In genomic region chr4:26860922-26861433, GRCh38 we compare ENCODE assay signal across 8 cellular contexts. TPM values are rescaled to one million over a fixed set of nuclear protein-coding genes. Genes with fewer than 3 reads are reported as not detected.
DNase-seq lines count a peak whose midpoint lies in the region; ATAC-seq, FAIRE-seq and TF ChIP-seq lines count a peak whose summit lies in the region.

No MANE protein-coding gene starts in this region.

- no peak overlapping the region for H3K9ac ChIP-seq in H9 (ENCODE audit: extremely low read depth, insufficient read length, low read length)
- H3K9ac ChIP-seq in Loucy (ENCODE audit: low read depth, low read length, poor library complexity, severe bottlenecking): peak overlapping the region; percentile 87

- H2BK15ac ChIP-seq in H9 (ENCODE audit: low read depth, low read length): no peak overlapping the region

- no peak overlapping the region for H3K27ac ChIP-seq in H9 (ENCODE audit: insufficient read length, low read depth, low read length)
- H3K27ac ChIP-seq in cingulate gyrus (ENCODE audit: low read depth, low read length): peak overlapping the region; percentile 78
- peak overlapping the region; percentile 80 to 90 (median 89) for H3K27ac ChIP-seq in right lobe of liver

- H2AK5ac ChIP-seq in H9 (ENCODE audit: insufficient read length, low read length): no peak overlapping the region

- no peak overlapping the region for H3K18ac ChIP-seq in H9 (ENCODE audit: insufficient read length, low read depth, low read length)

- H3T11ph ChIP-seq in H9 (ENCODE audit: low read length): no peak overlapping the region

- WGBS in H9 (ENCODE audit: extremely low coverage, insufficient read length, low lambda C conversion rate): no CpG with 5 or more reads among the region's 70 CpGs
- WGBS in right lobe of liver (ENCODE audit: insufficient coverage, low coverage, low lambda C conversion rate, missing lambda C conversion rate): 0% methylated on average over 20 of the region's 70 CpGs

- ATAC-seq in right lobe of liver: peak; percentile 0 to 34 (median 2)

- H3K4ac ChIP-seq in H9 (ENCODE audit: low read depth, low read length): no peak overlapping the region

- H3K4me3 ChIP-seq in Loucy (ENCODE audit: low read length, poor library complexity, severe bottlenecking): peak overlapping the region; percentile 85
- H3K4me3 ChIP-seq in right lobe of liver: peak overlapping the region; percentile 63 to 78 (median 78)

- H3K56ac ChIP-seq in H9 (ENCODE audit: insufficient read length, low read depth, low read length): no peak overlapping the region

- TF ChIP-seq POLR2A in GM12892 (IDR thresholded peaks at IDR 0.05; ENCODE audit: low read depth, low read length): no peak; the same call in 1 of the 2 replicates
- no peak for TF ChIP-seq POLR2A in right lobe of liver (IDR thresholded peaks at IDR 0.05)

- peaks cover 49 to 59% of the 10 kb centered on the region in 2 experiments for H3K4me1 Mint-ChIP-seq in H9

- no peak for TF ChIP-seq CTCF in H9 (conservative IDR thresholded peaks at IDR 0.05)
- no peak for TF ChIP-seq CTCF in Loucy (conservative IDR thresholded peaks at IDR 0.05; ENCODE audit: low read length)
- no peak for TF ChIP-seq CTCF in right lobe of liver (IDR thresholded peaks at IDR 0.05)

- no peaks in the 10 kb centered on the region; a peak in 1 of 5 replicates for H3K9me3 Mint-ChIP-seq in H9

- peaks cover 3% of the 10 kb centered on the region; the same call in 1 of the 2 replicates for H3K27me3 Mint-ChIP-seq in H9 (ENCODE audit: low read depth)

- no peaks in the 10 kb centered on the region for H3K79me1 ChIP-seq in H9 (ENCODE audit: insufficient read depth, low read depth, low read length, poor library complexity, severe bottlenecking)

- H3K9me2 ChIP-seq in Loucy (replicated peaks; ENCODE audit: low read depth, low read length): no peaks in the 10 kb centered on the region

- H3K27ac Mint-ChIP-seq in H9: no peak overlapping the region

- intact Hi-C loops in right lobe of liver (cut with DNase I): no loop called here

- 0 out of 2 replicates have a peak overlapping the region, but pooled peaks have one; percentile 6 for H3K14ac ChIP-seq in H9 (ENCODE audit: insufficient read depth, low read length)

- peaks cover 10% of the 10 kb centered on the region; the same call in 1 of the 2 replicates for H3F3A ChIP-seq in Loucy (ENCODE audit: low read depth)

- H4K91ac ChIP-seq in H9 (ENCODE audit: insufficient read length, low read depth, low read length): no peak overlapping the region

- DNase-seq in GM12892 (ENCODE audit: insufficient read length) (peak; percentile 21), H9 (peak; percentile 57), right lobe of liver (peak; percentile 61 to 76 (median 65)), GF-D8 (lab: John Stamatoyannopoulos, UW) (no peak)
- DNase-seq in activated CD4-positive, alpha-beta T cell treated with anti-CD3 and anti-CD28 coated beads for 48 hours: peak; percentile 71
- DNase-seq in stimulated activated CD8-positive, alpha-beta memory T cell treated with anti-CD3 and anti-CD28 coated beads, Interleukin-4, amount 100 ng/mL, for 24 hours (ENCODE audit: low read depth): peak; percentile 31

- H3K36me3 ChIP-seq in Loucy (ENCODE audit: insufficient read depth, low read length) (no peaks in the 10 kb centered on the region), right lobe of liver (no peaks in the 10 kb centered on the region)

- no peaks in the 10 kb centered on the region; a peak in 1 of 7 replicates for H3K36me3 Mint-ChIP-seq in H9 (ENCODE audit: insufficient read depth in 1 of 3, low read depth in 3 of 3)

- peaks cover 19% of the 10 kb centered on the region for H3K23me2 ChIP-seq in H9 (ENCODE audit: insufficient read length, low read depth, low read length, poor library complexity, severe bottlenecking)

- H4K5ac ChIP-seq in H9 (ENCODE audit: insufficient read length, low read depth, low read length): no peak overlapping the region

- H3K79me2 ChIP-seq in H9 (ENCODE audit: insufficient read depth, low read length) (no peaks in the 10 kb centered on the region), Loucy (ENCODE audit: insufficient read depth, low read length) (peaks cover 59% of the 10 kb centered on the region)

- FAIRE-seq in GM12892 (lab: Jason Lieb, UNC): no peak

- H3K27me3 ChIP-seq in H9 (ENCODE audit: insufficient read depth, low read length) (no peaks in the 10 kb centered on the region), Loucy (ENCODE audit: insufficient read depth, low read length, poor library complexity, severe bottlenecking) (no peaks in the 10 kb centered on the region), right lobe of liver (no peaks in the 10 kb centered on the region)

- no peaks in the 10 kb centered on the region for H4K20me1 ChIP-seq in H9 (ENCODE audit: control insufficient read depth, insufficient read depth, insufficient read length)
- peaks cover 31% of the 10 kb centered on the region for H4K20me1 ChIP-seq in Loucy (ENCODE audit: insufficient read depth, low read length, poor library complexity, severe bottlenecking)

- no peak overlapping the region for H2BK120ac ChIP-seq in H9 (ENCODE audit: low read depth, low read length, poor library complexity, severe bottlenecking)

- H2AFZ ChIP-seq in H9 (ENCODE audit: low read length): no peak overlapping the region
- peak overlapping the region; percentile 59; the same call in 1 of the 2 replicates for H2AFZ ChIP-seq in Loucy (ENCODE audit: low read length)

- H4K8ac ChIP-seq in H9 (replicated peaks; ENCODE audit: insufficient read length, low read depth, low read length): no peak overlapping the region

- H3K4me1 ChIP-seq in H9 (ENCODE audit: insufficient read depth, low read length) (no peaks in the 10 kb centered on the region; the same call in 1 of the 2 replicates), Loucy (ENCODE audit: insufficient read depth, low read length, poor library complexity, severe bottlenecking) (peaks cover 61% of the 10 kb centered on the region), right lobe of liver (peaks cover 0 to 25% (median 11%) of the 10 kb centered on the region in 4 donors)

- H3K4me2 ChIP-seq in H9 (ENCODE audit: insufficient read depth, insufficient read length, low read length): peak overlapping the region; percentile 93
- peak overlapping the region; percentile 87 for H3K4me2 ChIP-seq in Loucy (ENCODE audit: low read depth, low read length, poor library complexity, severe bottlenecking)

- H3K9me3 ChIP-seq in H9 (ENCODE audit: control insufficient read depth, low read depth, low read length) (no peaks in the 10 kb centered on the region), Loucy (ENCODE audit: insufficient read depth, low read depth, low read length) (no peaks in the 10 kb centered on the region), right lobe of liver (no peaks in the 10 kb centered on the region)

- no peak overlapping the region for H2BK20ac ChIP-seq in H9 (ENCODE audit: low read depth, low read length, poor library complexity, severe bottlenecking)

- no peak overlapping the region for H2BK12ac ChIP-seq in H9 (ENCODE audit: insufficient read length, low read depth, low read length)

- H3K4me3 Mint-ChIP-seq in H9: peak overlapping the region; percentile 88 to 91

- no peak overlapping the region for H3K23ac ChIP-seq in H9 (ENCODE audit: insufficient read length, low read depth, low read length)

- H2BK5ac ChIP-seq in H9 (ENCODE audit: insufficient read length, low read length): no peak overlapping the region

RNA-seq across cellular contexts. Expression of gene STIM2, which starts 0.3 kb away (rescaled TPM):
- polyA plus RNA-seq in GM12892 (2012; ENCODE audit: missing spikeins): 18.7 TPM
- total RNA-seq in H9 (2021) (25.8 and 26.2 TPM in 2 replicates), right lobe of liver (10 to 100 TPM in 2 of 6 experiments, 1 to 10 TPM in 4; 9.1 to 14.6 (median 9.6) TPM)
